18 cellular contexts compared by ENCODE assay signal in genomic region chr9:97668485-97668884, GRCh38. TPM values are rescaled to one million over a fixed set of nuclear protein-coding genes. Genes with fewer than 3 reads are reported as not detected.
DNase-seq lines count a peak whose midpoint lies in the region; ATAC-seq and TF ChIP-seq lines count a peak whose summit lies in the region.
"Had no signal": no experiment of that assay in that cellular context is flagged by ENCODE, and none has a peak within 500 bp of the region (broad histone marks: within the 10 kb centered on the region; RNA-seq: fewer than 3 reads in every experiment).

No MANE protein-coding gene starts in this region.

- POLR2A ChIA-PET in activated CD4-positive, alpha-beta T cell treated with anti-CD3 and anti-CD28 coated beads for 36 hours (lab: Charles Lee) = no interaction called here
- POLR2A ChIA-PET in activated CD4-positive, alpha-beta T cell treated with anti-CD3 and anti-CD28 coated beads, Interleukin-2, amount 10 ng/mL, durations not matched to agents 7 days and 5 days (lab: Charles Lee) = no interaction called here

- H3K27me3 Mint-ChIP-seq in activated CD4-positive, alpha-beta T cell treated with anti-CD3 and anti-CD28 coated beads for 36 hours = no peaks in the 10 kb centered on the region
- no peaks in the 10 kb centered on the region for H3K27me3 Mint-ChIP-seq in activated CD4-positive, alpha-beta T cell treated with anti-CD3 and anti-CD28 coated beads, Interleukin-2, amount 10 ng/mL, durations not matched to agents 7 days and 5 days
- H3K27me3 Mint-ChIP-seq in activated T-cell treated with anti-CD3 and anti-CD28 coated beads, Interleukin-2, amount 50 U/mL, for 72 hours (ENCODE audit: low read depth) = no peaks in the 10 kb centered on the region
- H3K27me3 Mint-ChIP-seq: B cell had no signal

- no peak overlapping the region for H3K4me3 Mint-ChIP-seq in activated CD4-positive, alpha-beta T cell treated with anti-CD3 and anti-CD28 coated beads for 36 hours
- H3K4me3 Mint-ChIP-seq in activated CD4-positive, alpha-beta T cell treated with anti-CD3 and anti-CD28 coated beads, Interleukin-2, amount 10 ng/mL, durations not matched to agents 7 days and 5 days = no peak overlapping the region
- no peak overlapping the region for H3K4me3 Mint-ChIP-seq in activated T-cell treated with anti-CD3 and anti-CD28 coated beads, Interleukin-2, amount 50 U/mL, for 72 hours
- H3K4me3 Mint-ChIP-seq: B cell, HFFc6 had no signal

- CTCF ChIA-PET in activated CD4-positive, alpha-beta T cell treated with anti-CD3 and anti-CD28 coated beads for 36 hours (lab: Charles Lee) = no interaction called here
- CTCF ChIA-PET in activated CD4-positive, alpha-beta T cell treated with anti-CD3 and anti-CD28 coated beads, Interleukin-2, amount 10 ng/mL, durations not matched to agents 7 days and 5 days (lab: Charles Lee) = no interaction called here

- peak; percentile 32 for DNase-seq in activated CD4-positive, alpha-beta T cell treated with anti-CD3 and anti-CD28 coated beads for 36 hours
- no peak for DNase-seq in activated CD4-positive, alpha-beta T cell treated with anti-CD3 and anti-CD28 coated beads, Interleukin-2, amount 10 ng/mL, durations not matched to agents 7 days and 5 days
- DNase-seq in activated T-cell treated with anti-CD3 and anti-CD28 coated beads, Interleukin-2, amount 50 U/mL, for 72 hours = no peak
- DNase-seq in activated T-cell treated with anti-CD3 and anti-CD28 coated beads, Interleukin-2, amount 50 U/mL, for 1 hour = no peak
- DNase-seq in stimulated activated naive CD4-positive, alpha-beta T cell treated with Interleukin-2 at 50 U/mL for 16 hours (lab: John Stamatoyannopoulos, UW) = peak; percentile 14
- DNase-seq in stimulated activated naive CD4-positive, alpha-beta T cell (lab: John Stamatoyannopoulos, UW) = no peak
- no peak for DNase-seq in thyroid gland
- no peak for DNase-seq in AG08396 (ENCODE audit: low spot score)
- DNase-seq: DMS79 treated with DMSO at 0.1 percent for 48 hours, HFFc6, NCI-H1092 treated with DMSO at 0.1 percent for 48 hours, NCI-H146, NCI-H2081, NCI-H446 treated with DMSO at 0.1 percent for 48 hours, NCI-H69 had no signal

- peaks cover 39% of the 10 kb centered on the region for H3K4me1 Mint-ChIP-seq in activated CD4-positive, alpha-beta T cell treated with anti-CD3 and anti-CD28 coated beads for 36 hours
- H3K4me1 Mint-ChIP-seq in activated CD4-positive, alpha-beta T cell treated with anti-CD3 and anti-CD28 coated beads, Interleukin-2, amount 10 ng/mL, durations not matched to agents 7 days and 5 days = peaks cover 18% of the 10 kb centered on the region
- peaks cover 47% of the 10 kb centered on the region for H3K4me1 Mint-ChIP-seq in activated T-cell treated with anti-CD3 and anti-CD28 coated beads, Interleukin-2, amount 50 U/mL, for 72 hours (ENCODE audit: low read depth)

- intact Hi-C loops in activated CD4-positive, alpha-beta T cell treated with anti-CD3 and anti-CD28 coated beads for 36 hours (cut with DNase I, micrococcal nuclease) = loop anchor here in 1 of 2 experiments (2.0 kb wide), 1 partner anchor 18 kb away; no protein-coding TSS in a partner anchor
- intact Hi-C loops in thyroid gland (cut with DNase I) = no loop called here

- H3K9me3 ChIP-seq in thyroid gland = no peaks in the 10 kb centered on the region

- H3K36me3 ChIP-seq in thyroid gland = peaks cover 50 to 63% of the 10 kb centered on the region in 2 donors

- TF ChIP-seq POLR2A in thyroid gland (IDR thresholded peaks at IDR 0.05) = no peak

- H3K4me1 ChIP-seq in thyroid gland = peaks cover 14% of the 10 kb centered on the region in 2 donors

- 57 to 62% methylated on average over 3 of the region's 3 CpGs for WGBS in thyroid gland, 2 donors

- H3K27me3 ChIP-seq in thyroid gland = no peaks in the 10 kb centered on the region

- H3K9me3 Mint-ChIP-seq in activated CD4-positive, alpha-beta T cell treated with anti-CD3 and anti-CD28 coated beads for 36 hours (ENCODE audit: low read depth) = no peaks in the 10 kb centered on the region
- H3K9me3 Mint-ChIP-seq in activated CD4-positive, alpha-beta T cell treated with anti-CD3 and anti-CD28 coated beads, Interleukin-2, amount 10 ng/mL, durations not matched to agents 7 days and 5 days = no peaks in the 10 kb centered on the region
- H3K9me3 Mint-ChIP-seq in activated T-cell treated with anti-CD3 and anti-CD28 coated beads, Interleukin-2, amount 50 U/mL, for 72 hours = no peaks in the 10 kb centered on the region
- H3K9me3 Mint-ChIP-seq: HFFc6 had no signal

- H3K27ac Mint-ChIP-seq in activated CD4-positive, alpha-beta T cell treated with anti-CD3 and anti-CD28 coated beads for 36 hours = peak overlapping the region; percentile 81
- no peak overlapping the region for H3K27ac Mint-ChIP-seq in activated CD4-positive, alpha-beta T cell treated with anti-CD3 and anti-CD28 coated beads, Interleukin-2, amount 10 ng/mL, durations not matched to agents 7 days and 5 days
- H3K27ac Mint-ChIP-seq in activated T-cell treated with anti-CD3 and anti-CD28 coated beads, Interleukin-2, amount 50 U/mL, for 72 hours = peak overlapping the region; percentile 17
- H3K27ac Mint-ChIP-seq: B cell, HFFc6 had no signal

- H3K36me3 Mint-ChIP-seq in activated CD4-positive, alpha-beta T cell treated with anti-CD3 and anti-CD28 coated beads for 36 hours (ENCODE audit: low read depth) = peaks cover 61% of the 10 kb centered on the region
- peaks cover 68% of the 10 kb centered on the region for H3K36me3 Mint-ChIP-seq in activated CD4-positive, alpha-beta T cell treated with anti-CD3 and anti-CD28 coated beads, Interleukin-2, amount 10 ng/mL, durations not matched to agents 7 days and 5 days (ENCODE audit: low read depth)
- peaks cover 8 to 39% of the 10 kb centered on the region in 2 donors for H3K36me3 Mint-ChIP-seq in activated T-cell treated with anti-CD3 and anti-CD28 coated beads, Interleukin-2, amount 50 U/mL, for 72 hours (ENCODE audit: insufficient read depth in 2 of 2)

- H3K4me3 ChIP-seq in thyroid gland (replicated peaks in 1 of 3) = no peak overlapping the region

- ATAC-seq in activated CD4-positive, alpha-beta T cell treated with anti-CD3 and anti-CD28 coated beads for 36 hours = no peak
- ATAC-seq in activated T-cell treated with anti-CD3 and anti-CD28 coated beads, Interleukin-2, amount 50 U/mL, for 72 hours (replicated peaks in 1 of 2) = peak in 1 of 2 donors; percentile 32
- ATAC-seq: Panc1 had no signal

- H3K27ac ChIP-seq in thyroid gland = peak overlapping the region; percentile 48 to 87 (median 84)
- H3K27ac ChIP-seq: 22Rv1 had no signal

- TF ChIP-seq CTCF in thyroid gland (IDR thresholded peaks at IDR 0.05) = no peak

RNA-seq across cellular contexts. Expression of gene XPA, which starts 28.7 kb away (rescaled TPM):
- total RNA-seq in activated CD4-positive, alpha-beta T cell treated with anti-CD3 and anti-CD28 coated beads for 36 hours = 10 to 100 TPM in 1 of 2 experiments, 1 to 10 TPM in 1; 8.7 to 11.1 TPM
- total RNA-seq in activated CD4-positive, alpha-beta T cell treated with anti-CD3 and anti-CD28 coated beads, Interleukin-2, amount 10 ng/mL, durations not matched to agents 7 days and 5 days = 10 to 100 TPM; 15.5 to 15.8 TPM
- 10 to 100 TPM in 1 of 2 donors, 1 to 10 TPM in 1; 8.8 to 11.1 TPM for total RNA-seq in activated T-cell treated with anti-CD3 and anti-CD28 coated beads, Interleukin-2, amount 50 U/mL, for 72 hours
- total RNA-seq in thyroid gland = 10 to 100 TPM; 25.6 to 42.5 (median 35.8) TPM

RNA-seq across cellular contexts. Expression of gene NCBP1, which starts 34.9 kb away (rescaled TPM):
- total RNA-seq in activated CD4-positive, alpha-beta T cell treated with anti-CD3 and anti-CD28 coated beads for 36 hours = 10 to 100 TPM; 42.2 to 43.0 TPM
- 10 to 100 TPM; 42.4 to 51.1 TPM for total RNA-seq in activated CD4-positive, alpha-beta T cell treated with anti-CD3 and anti-CD28 coated beads, Interleukin-2, amount 10 ng/mL, durations not matched to agents 7 days and 5 days
- 10 to 100 TPM; 24.3 to 25.4 TPM for total RNA-seq in activated T-cell treated with anti-CD3 and anti-CD28 coated beads, Interleukin-2, amount 50 U/mL, for 72 hours
- 10 to 100 TPM; 25.7 to 40.4 (median 28.8) TPM for total RNA-seq in thyroid gland

RNA-seq across cellular contexts. Expression of gene TSTD2, which starts 35.3 kb away (rescaled TPM):
- total RNA-seq in activated CD4-positive, alpha-beta T cell treated with anti-CD3 and anti-CD28 coated beads for 36 hours = 10 to 100 TPM; 12.7 to 15.0 TPM
- 10 to 100 TPM; 14.1 to 17.2 TPM for total RNA-seq in activated CD4-positive, alpha-beta T cell treated with anti-CD3 and anti-CD28 coated beads, Interleukin-2, amount 10 ng/mL, durations not matched to agents 7 days and 5 days
- total RNA-seq in activated T-cell treated with anti-CD3 and anti-CD28 coated beads, Interleukin-2, amount 50 U/mL, for 72 hours = 10 to 100 TPM; 18.7 to 23.3 TPM
- total RNA-seq in thyroid gland = 10 to 100 TPM; 34.1 to 53.1 (median 34.7) TPM

Comparison
In these comparisons a context has a peak if more than half of its experiments do, and no peak if none do; other contexts are left out.
1. DNase-seq: peak in activated CD4-positive, alpha-beta T cell treated with anti-CD3 and anti-CD28 coated beads for 36 hours (single experiment) and stimulated activated naive CD4-positive, alpha-beta T cell treated with Interleukin-2 at 50 U/mL for 16 hours (single experiment); none in activated CD4-positive, alpha-beta T cell treated with anti-CD3 and anti-CD28 coated beads, Interleukin-2, amount 10 ng/mL, durations not matched to agents 7 days and 5 days (single experiment), activated T-cell treated with anti-CD3 and anti-CD28 coated beads, Interleukin-2, amount 50 U/mL, for 72 hours (0 of 2), activated T-cell treated with anti-CD3 and anti-CD28 coated beads, Interleukin-2, amount 50 U/mL, for 1 hour (single experiment), stimulated activated naive CD4-positive, alpha-beta T cell (0 of 6), thyroid gland (0 of 2) and AG08396 (single experiment).